Comparison of ENCODE assay signal across 7 cellular contexts in genomic region chr18:12839057-12839525, GRCh38. TPM values are rescaled to one million over a fixed set of nuclear protein-coding genes. Genes with fewer than 3 reads are reported as not detected.
A peak's percentile ranks its signal among the peaks of the same experiment; 100 is the strongest.
DNase-seq lines count a peak whose midpoint lies in the region; ATAC-seq and TF ChIP-seq lines count a peak whose summit lies in the region.

No MANE protein-coding gene starts in this region.

- H3K4me3 ChIP-seq in OCI-LY1 (ENCODE audit: low read depth, low read length, poor library complexity, severe bottlenecking) (peak overlapping the region; percentile 2), tibial nerve (peak overlapping the region in 1 of 4 donors; percentile 7)

- peak; percentile 42 to 68 for DNase-seq in foreskin keratinocyte
- no peak for DNase-seq in tibial nerve (ENCODE audit: low spot score in 2 of 2)
- no peak for DNase-seq in AG08395 (ENCODE audit: low spot score)
- DNase-seq in dermis blood vessel endothelial cell: no peak

- peak; percentile 40 for ATAC-seq in GM19035 (IDR thresholded peaks at IDR 0.05; ENCODE audit: unreplicated experiment)
- peak; percentile 32 for ATAC-seq in HG02852 (IDR thresholded peaks at IDR 0.05; ENCODE audit: unreplicated experiment)
- ATAC-seq in foreskin keratinocyte: peak; percentile 75

- peak overlapping the region; percentile 56 for H3K4me2 ChIP-seq in OCI-LY1 (ENCODE audit: low read length)

- peak overlapping the region; percentile 16; the same call in 1 of the 2 replicates for H3K9ac ChIP-seq in OCI-LY1 (ENCODE audit: low read length)

- H3K9me3 ChIP-seq in OCI-LY1 (ENCODE audit: low read length) (no peaks in the 10 kb centered on the region), tibial nerve (no peaks in the 10 kb centered on the region)

- no peaks in the 10 kb centered on the region for H4K20me1 ChIP-seq in OCI-LY1 (ENCODE audit: insufficient read depth, low read length)

- TF ChIP-seq EP300 in tibial nerve (IDR thresholded peaks at IDR 0.05): no peak

- H3K9me2 ChIP-seq in OCI-LY1 (ENCODE audit: low read depth, low read length): no peaks in the 10 kb centered on the region

- TF ChIP-seq POLR2A in tibial nerve (IDR thresholded peaks at IDR 0.05): no peak

- 73 to 76% methylated on average over 2 of the region's 2 CpGs for WGBS in tibial nerve, 2 donors

- H3K79me2 ChIP-seq in OCI-LY1 (ENCODE audit: insufficient read depth, low read length): peaks cover 21% of the 10 kb centered on the region

- peak overlapping the region; percentile 72 for H3K27ac ChIP-seq in OCI-LY1 (ENCODE audit: low read depth, low read length, poor library complexity, severe bottlenecking)
- H3K27ac ChIP-seq in foreskin keratinocyte: peak overlapping the region; percentile 92
- peak overlapping the region in 3 of 4 donors; percentile 57 to 66 (median 65) for H3K27ac ChIP-seq in tibial nerve

- H2AFZ ChIP-seq in OCI-LY1 (ENCODE audit: low read length): no peak overlapping the region

- H3K4me1 ChIP-seq in OCI-LY1 (ENCODE audit: insufficient read depth, low read length, severe bottlenecking) (peaks cover 37% of the 10 kb centered on the region), foreskin keratinocyte (peaks cover 38% of the 10 kb centered on the region), tibial nerve (peaks cover 0 to 31% (median 12%) of the 10 kb centered on the region in 4 donors)

- no peaks in the 10 kb centered on the region for H3F3A ChIP-seq in OCI-LY1 (ENCODE audit: insufficient read depth, low read length)

- peaks cover 27% of the 10 kb centered on the region; the same call in 1 of the 2 replicates for H3K36me3 ChIP-seq in OCI-LY1 (ENCODE audit: insufficient read depth, low read length)
- peaks cover 0 to 20% (median 0%) of the 10 kb centered on the region in 3 donors for H3K36me3 ChIP-seq in tibial nerve

- TF ChIP-seq CTCF in OCI-LY1 (IDR thresholded peaks at IDR 0.05; ENCODE audit: low read length) (no peak), foreskin keratinocyte (conservative IDR thresholded peaks at IDR 0.05) (no peak), tibial nerve (IDR thresholded peaks at IDR 0.05) (no peak)

- H3K27me3 ChIP-seq in OCI-LY1 (ENCODE audit: insufficient read depth, low read length) (no peaks in the 10 kb centered on the region), foreskin keratinocyte (no peaks in the 10 kb centered on the region), tibial nerve (no peaks in the 10 kb centered on the region)

RNA-seq across cellular contexts. Expression of gene PTPN2, which starts 44.9 kb away (rescaled TPM):
- total RNA-seq in foreskin keratinocyte (42.0 and 44.5 TPM in 2 replicates), tibial nerve (10 to 100 TPM; 12.9 to 50.5 (median 30.7) TPM), dermis blood vessel endothelial cell (21.3 and 31.4 TPM in 2 replicates)
- 24.2 and 33.5 TPM in 2 replicates for polyA plus RNA-seq in foreskin keratinocyte

Comparison
In these comparisons a context has a peak if more than half of its experiments do, and no peak if none do; other contexts are left out.
1. DNase-seq: peak in foreskin keratinocyte (2 of 2); none in tibial nerve (0 of 2), AG08395 (single experiment) and dermis blood vessel endothelial cell (single experiment).
2. Peak in every context shown above with its lines, with median percentiles within 50 percentile points of each other: ATAC-seq and H3K27ac ChIP-seq.